ENCODE assay signal across 8 cellular contexts in genomic region chr14:92677087-92677668, GRCh38.
DNase-seq lines count a peak whose midpoint lies in the region; ATAC-seq and TF ChIP-seq lines count a peak whose summit lies in the region.

No MANE protein-coding gene starts in this region.

- no peaks in the 10 kb centered on the region for H3K27me3 Mint-ChIP-seq in stimulated activated naive CD8-positive, alpha-beta T cell treated with anti-CD3 and anti-CD28 coated beads, Interleukin-15, Interleukin-2, amounts not matched to agents 100 ng/mL and 50 ng/mL, for 24 hours

- peaks cover 85% of the 10 kb centered on the region for H3K36me3 Mint-ChIP-seq in stimulated activated naive CD8-positive, alpha-beta T cell treated with anti-CD3 and anti-CD28 coated beads, Interleukin-15, Interleukin-2, amounts not matched to agents 100 ng/mL and 50 ng/mL, for 24 hours (ENCODE audit: low read depth)

- DNase-seq in GM13976 (ENCODE audit: low spot score) (peak; percentile 90), 8988T (no peak), NCI-H1105 treated with DMSO at 0.1 percent for 48 hours (lab: John Stamatoyannopoulos, UW) (no peak), NCI-H2227 (lab: John Stamatoyannopoulos, UW; ENCODE audit: unreplicated experiment) (no peak)
- peak; percentile 37 for DNase-seq in activated naive CD4-positive, alpha-beta T cell treated with anti-CD3 and anti-CD28 coated beads, Interleukin-2, amount 50 U/mL, for 16 hours

- no peak for TF ChIP-seq CTCF in GM13976 (IDR thresholded peaks at IDR 0.05; ENCODE audit: borderline replicate concordance, control extremely low read depth, extremely low read depth, insufficient read depth, missing control alignments)

- no peaks in the 10 kb centered on the region for H3K9me3 Mint-ChIP-seq in stimulated activated naive CD8-positive, alpha-beta T cell treated with anti-CD3 and anti-CD28 coated beads, Interleukin-15, Interleukin-2, amounts not matched to agents 100 ng/mL and 50 ng/mL, for 24 hours

- peaks cover 90% of the 10 kb centered on the region for H3K4me1 Mint-ChIP-seq in stimulated activated naive CD8-positive, alpha-beta T cell treated with anti-CD3 and anti-CD28 coated beads, Interleukin-15, Interleukin-2, amounts not matched to agents 100 ng/mL and 50 ng/mL, for 24 hours (ENCODE audit: low read depth)

- ATAC-seq in GM21360 (IDR thresholded peaks at IDR 0.05; ENCODE audit: unreplicated experiment) (peak; percentile 77), HG03521 (IDR thresholded peaks at IDR 0.05; ENCODE audit: unreplicated experiment) (peak; percentile 68)

- H3K4me3 Mint-ChIP-seq in stimulated activated naive CD8-positive, alpha-beta T cell treated with anti-CD3 and anti-CD28 coated beads, Interleukin-15, Interleukin-2, amounts not matched to agents 100 ng/mL and 50 ng/mL, for 24 hours, result peak overlapping the region; percentile 42

- peak overlapping the region; percentile 97 for H3K27ac Mint-ChIP-seq in stimulated activated naive CD8-positive, alpha-beta T cell treated with anti-CD3 and anti-CD28 coated beads, Interleukin-15, Interleukin-2, amounts not matched to agents 100 ng/mL and 50 ng/mL, for 24 hours

- in situ Hi-C loops in GM13976 (cut with MboI; ENCODE audit: low sequenced_read_pairs, unreplicated experiment), result loop anchor here (25.0 kb wide), 1 partner anchor 540 kb away; no protein-coding TSS in a partner anchor

Comparison
In these comparisons a context has a peak if more than half of its experiments do, and no peak if none do; other contexts are left out.
1. DNase-seq: peak in GM13976 (single experiment) and activated naive CD4-positive, alpha-beta T cell treated with anti-CD3 and anti-CD28 coated beads, Interleukin-2, amount 50 U/mL, for 16 hours (single experiment); none in 8988T (single experiment), NCI-H1105 treated with DMSO at 0.1 percent for 48 hours (single experiment) and NCI-H2227 (single experiment).